Comparison of ENCODE assay signal across 8 cellular contexts in genomic region chr1:58546520-58547308, GRCh38. TPM values are rescaled to one million over a fixed set of nuclear protein-coding genes. Genes with fewer than 3 reads are reported as not detected.
A peak's percentile ranks its signal among the peaks of the same experiment; 100 is the strongest.
DNase-seq lines count a peak whose midpoint lies in the region; ATAC-seq and TF ChIP-seq lines count a peak whose summit lies in the region.

TSS of gene OMA1 (minus strand) at chr1:58546726. CDS start at chr1:58539294, 7,432 bp downstream.

- H3K4me3 ChIP-seq in thyroid gland (replicated peaks in 1 of 3): peak within 1 kb of the TSS; percentile 19 to 73 (median 71)

- H3K36me3 Mint-ChIP-seq in activated naive CD8-positive, alpha-beta T cell: no peaks in the 10 kb centered on the region
- H3K36me3 Mint-ChIP-seq in osteocyte (ENCODE audit: unreplicated experiment): no peaks in the 10 kb centered on the region

- 2 to 7% methylated on average over 7 to 35 of the region's 46 CpGs for WGBS in thyroid gland, 2 donors

- H3K4me1 ChIP-seq in thyroid gland: peaks cover 3 to 9% of the 10 kb centered on the region in 2 donors

- ATAC-seq in HG02588 (IDR thresholded peaks at IDR 0.05; ENCODE audit: unreplicated experiment): peak; percentile 97

- H3K4me1 Mint-ChIP-seq in activated naive CD8-positive, alpha-beta T cell (ENCODE audit: low read depth): peaks cover 25% of the 10 kb centered on the region
- H3K4me1 Mint-ChIP-seq in osteocyte (ENCODE audit: unreplicated experiment): peaks cover 14% of the 10 kb centered on the region

- peak; percentile 90 for DNase-seq in GM10266 (ENCODE audit: extremely low spot score)
- peak; percentile 91 for DNase-seq in NCI-H1092 (lab: John Stamatoyannopoulos, UW)
- peak; percentile 96 for DNase-seq in SKM-1 (lab: John Stamatoyannopoulos, UW; ENCODE audit: unreplicated experiment)
- peak; percentile 97 for DNase-seq in glomerular visceral epithelial cell (ENCODE audit: extremely low spot score)
- peak; percentile 99 for DNase-seq in osteocyte (ENCODE audit: extremely low spot score, unreplicated experiment)
- DNase-seq in thyroid gland: peak; percentile 97

- TF ChIP-seq POLR2A in thyroid gland (IDR thresholded peaks at IDR 0.05): peak; percentile 81 to 95

- H3K4me3 Mint-ChIP-seq in activated naive CD8-positive, alpha-beta T cell: peak within 1 kb of the TSS; percentile 95
- H3K4me3 Mint-ChIP-seq in osteocyte (ENCODE audit: unreplicated experiment): peak within 1 kb of the TSS; percentile 87

- intact Hi-C loops in thyroid gland (cut with DNase I): loop anchor here (5.0 to 10.0 kb wide), 2 partner anchors 34 to 108 kb away; no protein-coding TSS in a partner anchor

- H3K27me3 Mint-ChIP-seq in activated naive CD8-positive, alpha-beta T cell: no peaks in the 10 kb centered on the region
- peaks cover 14% of the 10 kb centered on the region for H3K27me3 Mint-ChIP-seq in osteocyte (ENCODE audit: unreplicated experiment)

- H3K27ac Mint-ChIP-seq in activated naive CD8-positive, alpha-beta T cell: peak within 1 kb of the TSS; percentile 97
- peak within 1 kb of the TSS; percentile 98 for H3K27ac Mint-ChIP-seq in osteocyte (ENCODE audit: unreplicated experiment)

- H3K27ac ChIP-seq in thyroid gland: peak within 1 kb of the TSS; percentile 100

- H3K9me3 Mint-ChIP-seq in activated naive CD8-positive, alpha-beta T cell (ENCODE audit: low read depth): no peaks in the 10 kb centered on the region
- no peaks in the 10 kb centered on the region for H3K9me3 Mint-ChIP-seq in osteocyte (ENCODE audit: unreplicated experiment)

- no peaks in the 10 kb centered on the region for H3K27me3 ChIP-seq in thyroid gland

- TF ChIP-seq CTCF in GM10266 (IDR thresholded peaks at IDR 0.05; ENCODE audit: control insufficient read depth, insufficient read depth, low read depth, missing control alignments) (peak; percentile 98), osteocyte (IDR thresholded peaks at IDR 0.05) (peak; percentile 98), thyroid gland (IDR thresholded peaks at IDR 0.05) (peak; percentile 95 to 99 (median 97))

- H3K9me3 ChIP-seq in thyroid gland: no peaks in the 10 kb centered on the region

- no peaks in the 10 kb centered on the region for H3K36me3 ChIP-seq in thyroid gland

RNA-seq across cellular contexts. Expression of gene OMA1, which starts in this region (rescaled TPM):
- total RNA-seq in osteocyte (9.2 and 12.1 TPM in 2 replicates), thyroid gland (10 to 100 TPM; 50.6 to 67.6 (median 58.5) TPM)

Comparison
In these comparisons a context has a peak if more than half of its experiments do, and no peak if none do; other contexts are left out.
1. Peak in every context shown above with its lines: DNase-seq, ATAC-seq, H3K4me3 ChIP-seq and H3K27ac ChIP-seq.